Comparison of ENCODE assay signal across 8 cellular contexts in the genomic region with DNA sequence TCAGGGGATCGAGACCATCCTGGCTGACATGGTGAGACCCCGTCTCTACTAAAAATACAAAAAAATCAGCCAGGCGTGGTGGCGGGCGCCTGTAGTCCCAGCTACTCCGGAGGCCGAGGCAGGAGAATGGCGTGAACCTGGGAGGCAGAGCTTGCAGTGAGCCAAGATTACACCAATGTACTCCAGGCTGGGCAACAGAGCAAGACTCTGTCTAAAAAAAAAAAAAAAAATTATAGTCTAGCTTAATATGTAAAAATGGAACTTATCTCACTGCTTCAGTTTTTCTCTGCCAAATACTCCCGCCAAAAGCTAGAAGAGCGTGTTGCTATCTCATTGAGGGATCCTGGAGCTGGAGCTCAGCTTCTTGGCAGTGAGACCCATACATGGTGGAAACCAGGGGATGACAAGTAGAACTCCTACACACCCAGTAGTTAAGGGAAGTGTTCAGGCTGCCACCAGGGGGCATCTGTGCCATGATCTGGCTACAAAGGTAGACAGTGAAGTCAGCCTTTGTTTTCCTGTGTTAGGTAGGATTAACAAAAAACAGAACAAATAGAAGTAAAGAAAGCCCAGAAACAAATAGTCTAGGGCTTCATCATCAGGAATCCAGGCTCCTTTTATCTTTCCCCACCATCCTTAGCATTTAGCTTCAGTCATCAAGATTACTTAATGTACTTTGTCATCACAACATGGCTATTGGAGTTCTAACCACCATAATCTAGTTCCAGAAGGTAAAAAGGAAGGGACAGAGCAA. TPM values are rescaled to one million over a fixed set of nuclear protein-coding genes. Genes with fewer than 3 reads are reported as not detected.
A peak's percentile ranks its signal among the peaks of the same experiment; 100 is the strongest.
DNase-seq lines count a peak whose midpoint lies in the region; ATAC-seq and TF ChIP-seq lines count a peak whose summit lies in the region.

No MANE protein-coding gene starts in this region.

- peak; percentile 54 for ATAC-seq in HG03066 (IDR thresholded peaks at IDR 0.05; ENCODE audit: low read depth, unreplicated experiment)
- peak; percentile 100 for ATAC-seq in activated CD4-positive, alpha-beta T cell treated with anti-CD3 and anti-CD28 coated beads for 36 hours
- peak; percentile 99 for ATAC-seq in left lung
- no peak for ATAC-seq in GM19452 (IDR thresholded peaks at IDR 0.05; ENCODE audit: unreplicated experiment)

- CTCF ChIA-PET in activated CD4-positive, alpha-beta T cell treated with anti-CD3 and anti-CD28 coated beads for 36 hours (lab: Charles Lee): interaction anchor here (0.6 to 7.8 kb wide), 42 partner anchors 10 to 626 kb away, joined by 3 to 246 read pairs (median 4); partner anchors contain the start of genes CCIN, CLTA and GLIPR2

- H3K4me3 Mint-ChIP-seq in activated CD4-positive, alpha-beta T cell treated with anti-CD3 and anti-CD28 coated beads for 36 hours: no peak overlapping the region

- H3K4me1 Mint-ChIP-seq in activated CD4-positive, alpha-beta T cell treated with anti-CD3 and anti-CD28 coated beads for 36 hours: peaks cover 6% of the 10 kb centered on the region

- H3K27ac ChIP-seq in colonic mucosa: no peak overlapping the region
- H3K27ac ChIP-seq in left lung: peak overlapping the region in 1 of 2 donors; percentile 0

- H3K36me3 ChIP-seq in colonic mucosa (no peaks in the 10 kb centered on the region), left lung (no peaks in the 10 kb centered on the region)

- POLR2A ChIA-PET in activated CD4-positive, alpha-beta T cell treated with anti-CD3 and anti-CD28 coated beads for 36 hours (lab: Charles Lee): interaction anchor here (0.6 kb wide), 1 partner anchor 312 kb away, joined by 4 read pairs; no protein-coding TSS in a partner anchor

- no peaks in the 10 kb centered on the region for H3K4me1 ChIP-seq in colonic mucosa
- peaks cover 0 to 13% of the 10 kb centered on the region in 2 donors for H3K4me1 ChIP-seq in left lung

- no peaks in the 10 kb centered on the region for H3K36me3 Mint-ChIP-seq in activated CD4-positive, alpha-beta T cell treated with anti-CD3 and anti-CD28 coated beads for 36 hours (ENCODE audit: low read depth)

- H3K9me3 ChIP-seq in colonic mucosa (no peaks in the 10 kb centered on the region), left lung (no peaks in the 10 kb centered on the region)

- H3K9me3 Mint-ChIP-seq in activated CD4-positive, alpha-beta T cell treated with anti-CD3 and anti-CD28 coated beads for 36 hours (ENCODE audit: low read depth): no peaks in the 10 kb centered on the region

- H3K4me3 ChIP-seq in colonic mucosa (no peak overlapping the region), left lung (no peak overlapping the region)

- H3K27me3 Mint-ChIP-seq in activated CD4-positive, alpha-beta T cell treated with anti-CD3 and anti-CD28 coated beads for 36 hours: no peaks in the 10 kb centered on the region

- DNase-seq in GF-D8 (lab: John Stamatoyannopoulos, UW): peak; percentile 54
- DNase-seq in NCI-H460 (ENCODE audit: extremely low read depth, low read depth): peak; percentile 57
- peak; percentile 94 for DNase-seq in activated CD4-positive, alpha-beta T cell treated with anti-CD3 and anti-CD28 coated beads for 36 hours
- peak; percentile 92 for DNase-seq in colonic mucosa
- DNase-seq in left lung: peak; percentile 89 to 92
- peak; percentile 75 to 89 (median 81) for DNase-seq in stimulated activated CD4-positive, alpha-beta T cell treated with anti-CD3 and anti-CD28 coated beads, TNF-alpha, amount 100 ng/mL, for 24 hours (ENCODE audit: low read depth in 3 of 3)

- H3K27ac Mint-ChIP-seq in activated CD4-positive, alpha-beta T cell treated with anti-CD3 and anti-CD28 coated beads for 36 hours: no peak overlapping the region

- H3K27me3 ChIP-seq in colonic mucosa: no peaks in the 10 kb centered on the region
- no peaks in the 10 kb centered on the region for H3K27me3 ChIP-seq in left lung

- intact Hi-C loops in activated CD4-positive, alpha-beta T cell treated with anti-CD3 and anti-CD28 coated beads for 36 hours (cut with DNase I, micrococcal nuclease): loop anchor here (1.0 to 5.0 kb wide), 5 partner anchors 34 to 226 kb away; partner anchors contain the start of gene GLIPR2 (in 2 of the 2)
- intact Hi-C loops in colonic mucosa (cut with DNase I) (loop anchor here (2.0 kb wide), 1 partner anchor 64 kb away; no protein-coding TSS in a partner anchor), left lung (cut with DNase I) (loop anchor here in 1 of 2 donors (5.0 kb wide), 1 partner anchor 64 kb away; the partner anchor contains the start of gene CCIN)

- TF ChIP-seq CTCF in colonic mucosa (IDR thresholded peaks at IDR 0.05): peak; percentile 79
- peak; percentile 82 to 89 for TF ChIP-seq CTCF in left lung (IDR thresholded peaks at IDR 0.05)

- H3K9ac ChIP-seq in colonic mucosa (ENCODE audit: low read depth in 2 of 2, low read length in 2 of 2): no peak overlapping the region

RNA-seq across cellular contexts. Expression of gene GLIPR2, which starts 33.6 kb away (rescaled TPM):
- total RNA-seq in NCI-H460 (2014; rRNA removed; shearing (Covaris generic)): 0.35 and 0.92 TPM in 2 replicates
- 0.94 and 1.4 TPM in 2 replicates for polyA plus RNA-seq in NCI-H460 (2014; cell fraction: nucleus; rRNA removed)
- total RNA-seq in activated CD4-positive, alpha-beta T cell treated with anti-CD3 and anti-CD28 coated beads for 36 hours: 10 to 100 TPM; 13.7 to 18.4 TPM
- 10 to 100 TPM; 33.1 to 44.9 TPM for total RNA-seq in colonic mucosa
- total RNA-seq in left lung: 10 to 100 TPM; 47.7 to 94.5 TPM
